Comparison of ENCODE assay signal across 1 cellular context in genomic region chr20:2771631-2772080, GRCh38.
TF ChIP-seq lines count a peak whose summit lies in the region.

No MANE protein-coding gene starts in this region.

TF ChIP-seq in endothelial cell of umbilical vein, 7 proteins besides CTCF, POLR2A, EP300 and RAD21 (continued from another document):
- peak; percentile 48 for TF ChIP-seq FOS (IDR thresholded peaks at IDR 0.05; ENCODE audit: borderline replicate concordance, insufficient read depth, low read length)
